In genomic region chr20:32672982-32673727, GRCh38 we compare ENCODE assay signal across 7 cellular contexts. TPM values are rescaled to one million over a fixed set of nuclear protein-coding genes. Genes with fewer than 3 reads are reported as not detected.
A peak's percentile ranks its signal among the peaks of the same experiment; 100 is the strongest.
DNase-seq lines count a peak whose midpoint lies in the region; ATAC-seq and FAIRE-seq lines count a peak whose summit lies in the region.

No MANE protein-coding gene starts in this region.

- no peak for FAIRE-seq in frontal cortex (lab: Jason Lieb, UNC)

- DNase-seq in SKM-1 treated with dmso at 0.1 percent for 144 hours (lab: John Stamatoyannopoulos, UW; ENCODE audit: unreplicated experiment) (peak; percentile 69), right cardiac atrium (no peak), GM03348 (ENCODE audit: low spot score) (no peak), frontal cortex (ENCODE audit: low spot score in 2 of 2) (no peak), putamen (ENCODE audit: low spot score) (no peak)

- H3K4me3 ChIP-seq in right cardiac atrium (ENCODE audit: low read length), result no peak overlapping the region

- H3K27ac ChIP-seq in right cardiac atrium (ENCODE audit: low read length), result no peak overlapping the region

- intact Hi-C loops in right cardiac atrium (cut with DNase I), result no loop called here

- peak; percentile 58 for ATAC-seq in GM19023 (IDR thresholded peaks at IDR 0.05; ENCODE audit: unreplicated experiment)
- peak; percentile 59 for ATAC-seq in HG02885 (IDR thresholded peaks at IDR 0.05; ENCODE audit: poor library complexity, unreplicated experiment)
- peak; percentile 33 to 40 for ATAC-seq in right cardiac atrium

- WGBS in right cardiac atrium, result 66% methylated on average over 18 of the region's 18 CpGs

- no peaks in the 10 kb centered on the region for H3K27me3 ChIP-seq in right cardiac atrium (ENCODE audit: control insufficient read depth, insufficient read depth)

- H3K9me3 ChIP-seq in right cardiac atrium (ENCODE audit: control insufficient read depth, low read length), result no peaks in the 10 kb centered on the region

- H3K4me1 ChIP-seq in right cardiac atrium (ENCODE audit: control insufficient read depth, insufficient read depth, low read length), result no peaks in the 10 kb centered on the region

RNA-seq across cellular contexts. Expression of gene C20orf203, which starts 0.6 kb away (rescaled TPM):
- total RNA-seq in right cardiac atrium (under 1 TPM in 1 of 4 donors, not detected in 3; 0.06 TPM), frontal cortex (under 0.01 TPM)
- not detected for polyA plus RNA-seq in right cardiac atrium
